In the genomic region with DNA sequence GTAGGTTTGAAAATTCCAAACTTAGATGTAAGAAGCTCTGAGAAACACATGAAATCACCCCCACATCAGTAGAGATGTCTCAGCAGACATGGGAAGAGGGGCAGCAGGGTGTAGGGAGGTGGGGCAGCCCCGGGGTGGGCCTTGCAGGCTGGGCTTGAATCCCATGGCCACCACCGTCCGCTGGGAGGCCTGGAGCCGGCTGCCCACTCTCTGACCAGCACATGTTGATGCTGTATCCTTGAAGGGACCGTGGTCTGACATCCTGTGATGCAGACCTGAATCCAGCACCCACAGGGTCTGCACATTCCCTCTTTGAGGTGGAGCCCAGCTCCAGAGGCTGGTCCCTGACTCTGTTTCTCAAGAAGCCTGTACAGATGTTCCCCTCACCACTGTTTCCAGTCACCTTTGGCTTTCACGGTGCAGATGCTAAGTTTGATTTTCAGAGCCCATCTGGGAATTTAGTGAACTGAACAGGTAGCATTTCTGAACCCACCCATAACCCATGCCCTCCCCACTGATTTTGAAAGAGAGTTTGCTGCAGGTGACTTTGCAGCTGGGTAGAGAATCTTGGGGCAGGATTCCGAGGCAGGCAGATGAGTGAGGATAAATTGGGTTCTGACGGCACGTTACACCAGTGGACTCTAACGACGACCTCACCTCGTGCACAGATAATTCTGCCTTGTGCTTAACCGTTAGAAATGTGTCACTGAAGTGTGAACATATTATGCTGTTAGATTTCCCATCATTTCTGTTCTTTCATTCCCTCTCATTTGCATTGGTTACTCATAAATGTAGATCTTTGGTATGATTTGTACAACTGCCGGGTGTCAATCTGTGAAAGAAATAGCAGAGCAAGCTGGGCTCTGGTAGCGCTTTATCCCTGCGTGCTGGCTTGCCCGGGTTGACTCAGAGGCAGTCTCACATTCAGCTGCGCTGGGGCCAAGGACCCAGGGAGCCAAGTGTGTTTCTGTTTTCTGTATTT, we compare ENCODE assay signal across 1 cellular context.
TF ChIP-seq lines count a peak whose summit lies in the region.

No MANE protein-coding gene starts in this region.

TF ChIP-seq in K562, 482 proteins besides CTCF, POLR2A, EP300 and RAD21 (continued from another document and continues in another):
- TF ChIP-seq, protein P1, sequence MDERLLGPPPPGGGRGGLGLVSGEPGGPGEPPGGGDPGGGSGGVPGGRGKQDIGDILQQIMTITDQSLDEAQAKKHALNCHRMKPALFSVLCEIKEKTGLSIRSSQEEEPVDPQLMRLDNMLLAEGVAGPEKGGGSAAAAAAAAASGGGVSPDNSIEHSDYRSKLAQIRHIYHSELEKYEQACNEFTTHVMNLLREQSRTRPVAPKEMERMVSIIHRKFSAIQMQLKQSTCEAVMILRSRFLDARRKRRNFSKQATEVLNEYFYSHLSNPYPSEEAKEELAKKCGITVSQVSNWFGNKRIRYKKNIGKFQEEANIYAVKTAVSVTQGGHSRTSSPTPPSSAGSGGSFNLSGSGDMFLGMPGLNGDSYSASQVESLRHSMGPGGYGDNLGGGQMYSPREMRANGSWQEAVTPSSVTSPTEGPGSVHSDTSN (CRISPR knock-in tag; IDR thresholded peaks at IDR 0.05; ENCODE audit: low read depth), result no peak
- TF ChIP-seq, protein P1 (tag; conservative IDR thresholded peaks at IDR 0.05; ENCODE audit: low read depth), result no peak
- TF ChIP-seq ZFP30 (CRISPR knock-in tag; IDR thresholded peaks at IDR 0.05; ENCODE audit: borderline replicate concordance), result no peak
- TF ChIP-seq FOXM1 (IDR thresholded peaks at IDR 0.05; ENCODE audit: low read depth), result no peak; the same call in 1 of the 2 replicates
- no peak for TF ChIP-seq FOXM1 (CRISPR knock-in tag; IDR thresholded peaks at IDR 0.05; ENCODE audit: low read depth)
- peak; percentile 77 for TF ChIP-seq DMBX1 (CRISPR knock-in tag; IDR thresholded peaks at IDR 0.05; ENCODE audit: borderline replicate concordance)
- no peak for TF ChIP-seq BDP1 (IDR thresholded peaks at IDR 0.05; ENCODE audit: insufficient read depth, insufficient read length)
- TF ChIP-seq NEUROD1 (IDR thresholded peaks at IDR 0.05; ENCODE audit: borderline replicate concordance, low read depth, low read length, partially characterized antibody), result no peak
- TF ChIP-seq, protein P2, sequence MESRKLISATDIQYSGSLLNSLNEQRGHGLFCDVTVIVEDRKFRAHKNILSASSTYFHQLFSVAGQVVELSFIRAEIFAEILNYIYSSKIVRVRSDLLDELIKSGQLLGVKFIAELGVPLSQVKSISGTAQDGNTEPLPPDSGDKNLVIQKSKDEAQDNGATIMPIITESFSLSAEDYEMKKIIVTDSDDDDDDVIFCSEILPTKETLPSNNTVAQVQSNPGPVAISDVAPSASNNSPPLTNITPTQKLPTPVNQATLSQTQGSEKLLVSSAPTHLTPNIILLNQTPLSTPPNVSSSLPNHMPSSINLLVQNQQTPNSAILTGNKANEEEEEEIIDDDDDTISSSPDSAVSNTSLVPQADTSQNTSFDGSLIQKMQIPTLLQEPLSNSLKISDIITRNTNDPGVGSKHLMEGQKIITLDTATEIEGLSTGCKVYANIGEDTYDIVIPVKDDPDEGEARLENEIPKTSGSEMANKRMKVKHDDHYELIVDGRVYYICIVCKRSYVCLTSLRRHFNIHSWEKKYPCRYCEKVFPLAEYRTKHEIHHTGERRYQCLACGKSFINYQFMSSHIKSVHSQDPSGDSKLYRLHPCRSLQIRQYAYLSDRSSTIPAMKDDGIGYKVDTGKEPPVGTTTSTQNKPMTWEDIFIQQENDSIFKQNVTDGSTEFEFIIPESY (CRISPR knock-in tag; IDR thresholded peaks at IDR 0.05), result peak; percentile 27; the same call in 1 of the 2 replicates
- no peak for TF ChIP-seq BHLHE40 (IDR thresholded peaks at IDR 0.05; ENCODE audit: low read length)
- TF ChIP-seq, protein P3, sequence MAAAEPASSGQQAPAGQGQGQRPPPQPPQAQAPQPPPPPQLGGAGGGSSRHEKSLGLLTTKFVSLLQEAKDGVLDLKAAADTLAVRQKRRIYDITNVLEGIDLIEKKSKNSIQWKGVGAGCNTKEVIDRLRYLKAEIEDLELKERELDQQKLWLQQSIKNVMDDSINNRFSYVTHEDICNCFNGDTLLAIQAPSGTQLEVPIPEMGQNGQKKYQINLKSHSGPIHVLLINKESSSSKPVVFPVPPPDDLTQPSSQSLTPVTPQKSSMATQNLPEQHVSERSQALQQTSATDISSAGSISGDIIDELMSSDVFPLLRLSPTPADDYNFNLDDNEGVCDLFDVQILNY (CRISPR knock-in tag; IDR thresholded peaks at IDR 0.05), result no peak
- TF ChIP-seq, protein P4, sequence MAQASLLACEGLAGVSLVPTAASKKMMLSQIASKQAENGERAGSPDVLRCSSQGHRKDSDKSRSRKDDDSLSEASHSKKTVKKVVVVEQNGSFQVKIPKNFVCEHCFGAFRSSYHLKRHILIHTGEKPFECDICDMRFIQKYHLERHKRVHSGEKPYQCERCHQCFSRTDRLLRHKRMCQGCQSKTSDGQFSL (CRISPR knock-in tag; IDR thresholded peaks at IDR 0.05), result no peak
- TF ChIP-seq, protein P4 (tag; IDR thresholded peaks at IDR 0.05), result no peak
- TF ChIP-seq ZNF212 (CRISPR knock-in tag; IDR thresholded peaks at IDR 0.05), result no peak
- TF ChIP-seq HCFC1 (IDR thresholded peaks at IDR 0.05; ENCODE audit: low read depth, low read length), result no peak
- TF ChIP-seq, protein P5, sequence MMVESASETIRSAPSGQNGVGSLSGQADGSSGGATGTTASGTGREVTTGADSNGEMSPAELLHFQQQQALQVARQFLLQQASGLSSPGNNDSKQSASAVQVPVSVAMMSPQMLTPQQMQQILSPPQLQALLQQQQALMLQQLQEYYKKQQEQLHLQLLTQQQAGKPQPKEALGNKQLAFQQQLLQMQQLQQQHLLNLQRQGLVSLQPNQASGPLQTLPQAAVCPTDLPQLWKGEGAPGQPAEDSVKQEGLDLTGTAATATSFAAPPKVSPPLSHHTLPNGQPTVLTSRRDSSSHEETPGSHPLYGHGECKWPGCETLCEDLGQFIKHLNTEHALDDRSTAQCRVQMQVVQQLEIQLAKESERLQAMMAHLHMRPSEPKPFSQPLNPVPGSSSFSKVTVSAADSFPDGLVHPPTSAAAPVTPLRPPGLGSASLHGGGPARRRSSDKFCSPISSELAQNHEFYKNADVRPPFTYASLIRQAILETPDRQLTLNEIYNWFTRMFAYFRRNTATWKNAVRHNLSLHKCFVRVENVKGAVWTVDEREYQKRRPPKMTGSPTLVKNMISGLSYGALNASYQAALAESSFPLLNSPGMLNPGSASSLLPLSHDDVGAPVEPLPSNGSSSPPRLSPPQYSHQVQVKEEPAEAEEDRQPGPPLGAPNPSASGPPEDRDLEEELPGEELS (CRISPR knock-in tag; IDR thresholded peaks at IDR 0.05; ENCODE audit: borderline replicate concordance), result no peak
- no peak for TF ChIP-seq HNRNPH1 (optimal IDR thresholded peaks at IDR 0.05; ENCODE audit: low read depth, low read length)
- TF ChIP-seq, protein P6, sequence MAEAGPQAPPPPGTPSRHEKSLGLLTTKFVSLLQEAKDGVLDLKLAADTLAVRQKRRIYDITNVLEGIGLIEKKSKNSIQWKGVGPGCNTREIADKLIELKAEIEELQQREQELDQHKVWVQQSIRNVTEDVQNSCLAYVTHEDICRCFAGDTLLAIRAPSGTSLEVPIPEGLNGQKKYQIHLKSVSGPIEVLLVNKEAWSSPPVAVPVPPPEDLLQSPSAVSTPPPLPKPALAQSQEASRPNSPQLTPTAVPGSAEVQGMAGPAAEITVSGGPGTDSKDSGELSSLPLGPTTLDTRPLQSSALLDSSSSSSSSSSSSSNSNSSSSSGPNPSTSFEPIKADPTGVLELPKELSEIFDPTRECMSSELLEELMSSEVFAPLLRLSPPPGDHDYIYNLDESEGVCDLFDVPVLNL (CRISPR knock-in tag; IDR thresholded peaks at IDR 0.05; ENCODE audit: low read depth), result no peak
- no peak for TF ChIP-seq ZNF232 (CRISPR knock-in tag; IDR thresholded peaks at IDR 0.05)
- TF ChIP-seq NBN (IDR thresholded peaks at IDR 0.05; ENCODE audit: low read depth), result no peak
- TF ChIP-seq BRD4 (IDR thresholded peaks at IDR 0.05), result no peak
- no peak for TF ChIP-seq ZNF77 (CRISPR knock-in tag; IDR thresholded peaks at IDR 0.05)
- TF ChIP-seq FOSL1 (tag; conservative IDR thresholded peaks at IDR 0.05), result peak; percentile 44; the same call in 1 of the 2 replicates
- TF ChIP-seq YY1 (IDR thresholded peaks at IDR 0.05; ENCODE audit: borderline replicate concordance in 1 of 3, control insufficient read depth in 1 of 3, extremely low read depth in 1 of 3, insufficient read depth in 3 of 3, insufficient read length in 1 of 3, insufficient replicate concordance in 2 of 3, low read depth in 1 of 3, low read length in 2 of 3), result no peak
- TF ChIP-seq, protein P7, sequence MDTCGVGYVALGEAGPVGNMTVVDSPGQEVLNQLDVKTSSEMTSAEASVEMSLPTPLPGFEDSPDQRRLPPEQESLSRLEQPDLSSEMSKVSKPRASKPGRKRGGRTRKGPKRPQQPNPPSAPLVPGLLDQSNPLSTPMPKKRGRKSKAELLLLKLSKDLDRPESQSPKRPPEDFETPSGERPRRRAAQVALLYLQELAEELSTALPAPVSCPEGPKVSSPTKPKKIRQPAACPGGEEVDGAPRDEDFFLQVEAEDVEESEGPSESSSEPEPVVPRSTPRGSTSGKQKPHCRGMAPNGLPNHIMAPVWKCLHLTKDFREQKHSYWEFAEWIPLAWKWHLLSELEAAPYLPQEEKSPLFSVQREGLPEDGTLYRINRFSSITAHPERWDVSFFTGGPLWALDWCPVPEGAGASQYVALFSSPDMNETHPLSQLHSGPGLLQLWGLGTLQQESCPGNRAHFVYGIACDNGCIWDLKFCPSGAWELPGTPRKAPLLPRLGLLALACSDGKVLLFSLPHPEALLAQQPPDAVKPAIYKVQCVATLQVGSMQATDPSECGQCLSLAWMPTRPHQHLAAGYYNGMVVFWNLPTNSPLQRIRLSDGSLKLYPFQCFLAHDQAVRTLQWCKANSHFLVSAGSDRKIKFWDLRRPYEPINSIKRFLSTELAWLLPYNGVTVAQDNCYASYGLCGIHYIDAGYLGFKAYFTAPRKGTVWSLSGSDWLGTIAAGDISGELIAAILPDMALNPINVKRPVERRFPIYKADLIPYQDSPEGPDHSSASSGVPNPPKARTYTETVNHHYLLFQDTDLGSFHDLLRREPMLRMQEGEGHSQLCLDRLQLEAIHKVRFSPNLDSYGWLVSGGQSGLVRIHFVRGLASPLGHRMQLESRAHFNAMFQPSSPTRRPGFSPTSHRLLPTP (IDR thresholded peaks at IDR 0.05; ENCODE audit: borderline replicate concordance, extremely low read depth, insufficient read length), result no peak
- no peak for TF ChIP-seq ZBTB8A (IDR thresholded peaks at IDR 0.05; ENCODE audit: partially characterized antibody)
- TF ChIP-seq ARID1B (IDR thresholded peaks at IDR 0.05), result no peak
